In genomic region chr18:9290171-9290570, GRCh38 we compare ENCODE assay signal across 30 cellular contexts. TPM values are rescaled to one million over a fixed set of nuclear protein-coding genes. Genes with fewer than 3 reads are reported as not detected.
DNase-seq lines count a peak whose midpoint lies in the region; ATAC-seq, FAIRE-seq and TF ChIP-seq lines count a peak whose summit lies in the region.
"Had no signal": no experiment of that assay in that cellular context is flagged by ENCODE, and none has a peak within 500 bp of the region (broad histone marks: within the 10 kb centered on the region; RNA-seq: fewer than 3 reads in every experiment).

No MANE protein-coding gene starts in this region.

- H3K27me3 ChIP-seq in HepG2 (ENCODE audit: control insufficient read depth in 1 of 2, insufficient read depth in 2 of 2, low read length in 2 of 2) (no peaks in the 10 kb centered on the region), right lobe of liver (no peaks in the 10 kb centered on the region), endothelial cell of umbilical vein (ENCODE audit: control insufficient read depth in 2 of 2, insufficient read depth in 2 of 2, low read length in 2 of 2) (no peaks in the 10 kb centered on the region), tibial artery (no peaks in the 10 kb centered on the region), Karpas-422 (ENCODE audit: low read length) (no peaks in the 10 kb centered on the region)
- H3K27me3 ChIP-seq: BLaER1, esophagus squamous epithelium, heart left ventricle, tibial nerve had no signal

- POLR2A ChIA-PET in HepG2 (lab: Yijun Ruan, JAX) (no interaction called here), endothelial cell of umbilical vein (lab: Charles Lee) (no interaction called here)

- TF ChIP-seq EP300 in HepG2 (IDR thresholded peaks at IDR 0.05; ENCODE audit: low read depth in 2 of 2, low read length in 2 of 2) (no peak), HepG2 (CRISPR knock-in tag; IDR thresholded peaks at IDR 0.05; ENCODE audit: borderline replicate concordance) (no peak)

- CTCF ChIA-PET in HepG2 (lab: Yijun Ruan, JAX; ENCODE audit: low intra/inter-chr PET ratio, low total read pairs) = no interaction called here
- CTCF ChIA-PET in endothelial cell of umbilical vein (lab: Charles Lee) = interaction anchor here (0.9 to 1.1 kb wide), 2 partner anchors 11 to 44 kb away, joined by 3 read pairs; partner anchors contain the start of gene TWSG1

- H3K4me2 ChIP-seq in HepG2 (ENCODE audit: low read depth, low read length) (no peak overlapping the region), endothelial cell of umbilical vein (ENCODE audit: insufficient read depth, low read length) (no peak overlapping the region), Karpas-422 (ENCODE audit: low read depth, low read length, poor library complexity, severe bottlenecking) (no peak overlapping the region)
- H3K4me2 ChIP-seq: A549, BLaER1, KMS-11, SK-N-SH had no signal

- H3K4me3 Mint-ChIP-seq in activated naive CD8-positive, alpha-beta T cell treated with anti-CD3 and anti-CD28 coated beads, Interleukin-2, amount 50 U/mL, for 24 hours = no peak overlapping the region
- H3K4me3 Mint-ChIP-seq: activated CD4-positive, alpha-beta memory T cell treated with anti-CD3 and anti-CD28 coated beads, Interleukin-2, amount 10 ng/mL, durations not matched to agents 7 days and 5 days; activated naive CD4-positive, alpha-beta T cell treated with anti-CD3 and anti-CD28 coated beads, Interleukin-2, amount 10 ng/mL, durations not matched to agents 7 days and 5 days; memory B cell; T-helper 1 cell treated with Interleukin-12 subunit alpha and Interleukin-12 subunit beta and Interleukin-4 antibody, amounts not matched to agents 30 μg/mL and 1 μg/mL, for 36 hours had no signal

- no peak for TF ChIP-seq RAD21 in HepG2 (CRISPR knock-in tag; IDR thresholded peaks at IDR 0.05)

- H3K4me3 ChIP-seq in HepG2 (replicated peaks in 1 of 3; ENCODE audit: insufficient read depth in 1 of 3, low read depth in 2 of 3, low read length in 3 of 3) (no peak overlapping the region), right lobe of liver (no peak overlapping the region), endothelial cell of umbilical vein (replicated peaks in 1 of 3; ENCODE audit: insufficient read depth in 1 of 3, low read depth in 1 of 3, low read length in 3 of 3) (no peak overlapping the region), tibial artery (no peak overlapping the region), lower leg skin (ENCODE audit: low read depth, poor library complexity, severe bottlenecking) (no peak overlapping the region), Karpas-422 (ENCODE audit: low read length) (no peak overlapping the region)
- H3K4me3 ChIP-seq: A549, BLaER1, coronary artery, esophagus squamous epithelium, heart left ventricle, tibial nerve had no signal

- no peak overlapping the region for H3K27ac Mint-ChIP-seq in activated naive CD8-positive, alpha-beta T cell treated with anti-CD3 and anti-CD28 coated beads, Interleukin-2, amount 50 U/mL, for 24 hours
- H3K27ac Mint-ChIP-seq: activated CD4-positive, alpha-beta memory T cell treated with anti-CD3 and anti-CD28 coated beads, Interleukin-2, amount 10 ng/mL, durations not matched to agents 7 days and 5 days; activated naive CD4-positive, alpha-beta T cell treated with anti-CD3 and anti-CD28 coated beads, Interleukin-2, amount 10 ng/mL, durations not matched to agents 7 days and 5 days; memory B cell; T-helper 1 cell treated with Interleukin-12 subunit alpha and Interleukin-12 subunit beta and Interleukin-4 antibody, amounts not matched to agents 30 μg/mL and 1 μg/mL, for 36 hours had no signal

- BruUV-seq in HepG2 (replicated peaks; lab: Mats Ljungman, UMichigan) = no TSS peak
- no TSS peak for BruUV-seq in endothelial cell of umbilical vein (replicated peaks; lab: Mats Ljungman, UMichigan)

- no peak for TF ChIP-seq CTCF in HepG2 (CRISPR knock-in tag; IDR thresholded peaks at IDR 0.05)
- TF ChIP-seq CTCF in right lobe of liver (IDR thresholded peaks at IDR 0.05) = no peak
- no peak for TF ChIP-seq CTCF in endothelial cell of umbilical vein (IDR thresholded peaks at IDR 0.05; ENCODE audit: extremely low read depth in 1 of 2, insufficient read depth in 1 of 2, low read depth in 1 of 2, low read length in 2 of 2)
- TF ChIP-seq CTCF in tibial artery (IDR thresholded peaks at IDR 0.05) = no peak
- TF ChIP-seq CTCF in lower leg skin (IDR thresholded peaks at IDR 0.05) = no peak

- TF ChIP-seq POLR2A in HepG2 (IDR thresholded peaks at IDR 0.05; ENCODE audit: insufficient read depth in 1 of 2, low read depth in 2 of 2, low read length in 2 of 2) (no peak), right lobe of liver (IDR thresholded peaks at IDR 0.05) (no peak), endothelial cell of umbilical vein (IDR thresholded peaks at IDR 0.05; ENCODE audit: low read depth, low read length) (no peak), lower leg skin (IDR thresholded peaks at IDR 0.05) (no peak)

- H4K20me1 ChIP-seq in HepG2 (ENCODE audit: insufficient read depth, low read length) (no peaks in the 10 kb centered on the region), endothelial cell of umbilical vein (replicated peaks; ENCODE audit: control insufficient read depth, extremely low read depth, insufficient read depth, low read length) (no peaks in the 10 kb centered on the region), Karpas-422 (ENCODE audit: insufficient read depth, low read depth, low read length) (no peaks in the 10 kb centered on the region)
- H4K20me1 ChIP-seq: BLaER1 had no signal

- ATAC-seq in HepG2 (no peak), right lobe of liver (no peak)
- no peak for ATAC-seq in activated naive CD8-positive, alpha-beta T cell treated with anti-CD3 and anti-CD28 coated beads, Interleukin-2, amount 50 U/mL, for 24 hours
- ATAC-seq: A549, heart left ventricle had no signal

- H2AFZ ChIP-seq in HepG2 (ENCODE audit: low read length) = no peak overlapping the region
- H2AFZ ChIP-seq in endothelial cell of umbilical vein (ENCODE audit: low read depth, low read length) = no peak overlapping the region
- H2AFZ ChIP-seq in Karpas-422 (ENCODE audit: low read length) = no peak overlapping the region

- H3K9me1 ChIP-seq in endothelial cell of umbilical vein (replicated peaks; ENCODE audit: control insufficient read depth, extremely low read depth, insufficient read depth, low read length) = no peaks in the 10 kb centered on the region

- FAIRE-seq in HepG2 (lab: Jason Lieb, UNC) (no peak), endothelial cell of umbilical vein (lab: Jason Lieb, UNC) (no peak)
- FAIRE-seq: A549, HTR-8/SVneo, TTC549 had no signal

- no peaks in the 10 kb centered on the region for H3K27me3 Mint-ChIP-seq in activated naive CD8-positive, alpha-beta T cell treated with anti-CD3 and anti-CD28 coated beads, Interleukin-2, amount 50 U/mL, for 24 hours
- H3K27me3 Mint-ChIP-seq: activated CD4-positive, alpha-beta memory T cell treated with anti-CD3 and anti-CD28 coated beads, Interleukin-2, amount 10 ng/mL, durations not matched to agents 7 days and 5 days; activated naive CD4-positive, alpha-beta T cell treated with anti-CD3 and anti-CD28 coated beads, Interleukin-2, amount 10 ng/mL, durations not matched to agents 7 days and 5 days; memory B cell had no signal

- dilution Hi-C loops in endothelial cell of umbilical vein (cut with MboI; ENCODE audit: extremely low pct_ligation_motif_present, low sequenced_read_pairs) = no loop called here

- in situ Hi-C loops in HepG2 (cut with HindIII; ENCODE audit: extremely low pct_ligation_motif_present, low pct_unique_long_range_greater_than_20kb) = no loop called here

- H3K9me3 ChIP-seq in HepG2 (ENCODE audit: low read length) = peaks cover 11% of the 10 kb centered on the region
- no peaks in the 10 kb centered on the region for H3K9me3 ChIP-seq in right lobe of liver
- H3K9me3 ChIP-seq in endothelial cell of umbilical vein (replicated peaks; ENCODE audit: control insufficient read depth, insufficient read depth, low read length) = no peaks in the 10 kb centered on the region
- H3K9me3 ChIP-seq in tibial artery = peaks cover 0 to 8% (median 7%) of the 10 kb centered on the region in 3 donors
- H3K9me3 ChIP-seq in Karpas-422 (ENCODE audit: low read length) = peaks cover 5% of the 10 kb centered on the region
- H3K9me3 ChIP-seq: SK-N-SH had no signal

- H3K9me3 Mint-ChIP-seq in activated naive CD8-positive, alpha-beta T cell treated with anti-CD3 and anti-CD28 coated beads, Interleukin-2, amount 50 U/mL, for 24 hours = peaks cover 26% of the 10 kb centered on the region

- DNase-seq in HepG2 (ENCODE audit: low spot score) (no peak), right lobe of liver (no peak), endothelial cell of umbilical vein (ENCODE audit: low read depth, low spot score) (peak; percentile 62), iris pigment epithelial cell (ENCODE audit: low read depth) (peak; percentile 64), tibial artery (no peak), lower leg skin (ENCODE audit: low spot score in 2 of 2) (no peak), Karpas-422 (no peak)
- DNase-seq in activated naive CD8-positive, alpha-beta T cell treated with anti-CD3 and anti-CD28 coated beads, Interleukin-2, amount 50 U/mL, for 24 hours = no peak
- DNase-seq: activated CD4-positive, alpha-beta memory T cell treated with anti-CD3 and anti-CD28 coated beads, Interleukin-2, amount 10 ng/mL, durations not matched to agents 7 days and 5 days; activated CD4-positive, alpha-beta T cell treated with anti-CD3 and anti-CD28 coated beads for 1 hour; activated CD8-positive, alpha-beta memory T cell treated with anti-CD3 and anti-CD28 coated beads, Interleukin-2, amount 50 U/mL, for 48 hours; activated naive CD4-positive, alpha-beta T cell treated with anti-CD3 and anti-CD28 coated beads, Interleukin-2, amount 10 ng/mL, durations not matched to agents 7 days and 5 days; amygdala; esophagus squamous epithelium; GDM1; H7; heart left ventricle; MV-4-11; NCI-H1436 treated with DMSO at 0.1 percent for 48 hours; NCI-H510A; SK-N-SH had no signal

- H3K9ac ChIP-seq in HepG2 (ENCODE audit: insufficient read depth, low read depth, low read length) = no peak overlapping the region
- no peak overlapping the region for H3K9ac ChIP-seq in endothelial cell of umbilical vein (replicated peaks; ENCODE audit: extremely low read depth, insufficient read depth, low read length)
- no peak overlapping the region for H3K9ac ChIP-seq in Karpas-422 (ENCODE audit: low read length)
- H3K9ac ChIP-seq: BLaER1, KMS-11, SK-N-SH had no signal

- H3K4me1 ChIP-seq in HepG2 (ENCODE audit: insufficient read depth, low read length) (0 out of 2 replicates have a peak, but pooled peaks cover 5% of the 10 kb centered on the region), right lobe of liver (no peaks in the 10 kb centered on the region), endothelial cell of umbilical vein (ENCODE audit: control insufficient read depth, extremely low read depth, insufficient read depth, low read length) (no peaks in the 10 kb centered on the region), tibial artery (no peaks in the 10 kb centered on the region), Karpas-422 (ENCODE audit: low read length) (no peaks in the 10 kb centered on the region)
- H3K4me1 ChIP-seq: A549, BLaER1, esophagus squamous epithelium, heart left ventricle, tibial nerve had no signal

- H3K4me1 Mint-ChIP-seq in activated naive CD8-positive, alpha-beta T cell treated with anti-CD3 and anti-CD28 coated beads, Interleukin-2, amount 50 U/mL, for 24 hours = no peaks in the 10 kb centered on the region
- H3K4me1 Mint-ChIP-seq: activated CD4-positive, alpha-beta memory T cell treated with anti-CD3 and anti-CD28 coated beads, Interleukin-2, amount 10 ng/mL, durations not matched to agents 7 days and 5 days; activated naive CD4-positive, alpha-beta T cell treated with anti-CD3 and anti-CD28 coated beads, Interleukin-2, amount 10 ng/mL, durations not matched to agents 7 days and 5 days; memory B cell had no signal

- peaks cover 26% of the 10 kb centered on the region for H3K36me3 Mint-ChIP-seq in activated naive CD8-positive, alpha-beta T cell treated with anti-CD3 and anti-CD28 coated beads, Interleukin-2, amount 50 U/mL, for 24 hours (ENCODE audit: low read depth)

- H3K79me2 ChIP-seq in HepG2 (ENCODE audit: insufficient read depth, low read length) (no peaks in the 10 kb centered on the region), endothelial cell of umbilical vein (ENCODE audit: control insufficient read depth, insufficient read depth, low read length) (no peaks in the 10 kb centered on the region), Karpas-422 (ENCODE audit: low read length) (no peaks in the 10 kb centered on the region)

- intact Hi-C loops in HepG2 (cut with micrococcal nuclease; ENCODE audit: unreplicated experiment) (no loop called here), right lobe of liver (cut with DNase I) (no loop called here), endothelial cell of umbilical vein (cut with micrococcal nuclease) (no loop called here), tibial artery (cut with DNase I; ENCODE audit: low total_unique reads) (no loop called here), lower leg skin (cut with DNase I; ENCODE audit: low total_unique reads) (no loop called here)

- H3K9me2 ChIP-seq in Karpas-422 (replicated peaks; ENCODE audit: insufficient read depth, low read length) = no peaks in the 10 kb centered on the region
- H3K9me2 ChIP-seq: SK-N-SH had no signal

- H3K36me3 ChIP-seq in HepG2 (replicated peaks in 1 of 2; ENCODE audit: control insufficient read depth in 1 of 2, insufficient read depth in 2 of 2, low read length in 2 of 2) (no peaks in the 10 kb centered on the region), right lobe of liver (no peaks in the 10 kb centered on the region), endothelial cell of umbilical vein (ENCODE audit: control insufficient read depth in 2 of 2, extremely low read depth in 1 of 2, insufficient read depth in 2 of 2, low read length in 2 of 2) (no peaks in the 10 kb centered on the region), tibial artery (no peaks in the 10 kb centered on the region), Karpas-422 (ENCODE audit: insufficient read depth, low read length) (no peaks in the 10 kb centered on the region)
- H3K36me3 ChIP-seq: BLaER1, esophagus squamous epithelium, heart left ventricle, tibial nerve had no signal

- H3K27ac ChIP-seq in HepG2 (ENCODE audit: extremely low read length, insufficient read depth, low read length) (no peak overlapping the region), right lobe of liver (no peak overlapping the region), endothelial cell of umbilical vein (ENCODE audit: insufficient read depth, low read depth, low read length) (no peak overlapping the region), tibial artery (no peak overlapping the region), Karpas-422 (ENCODE audit: low read length) (no peak overlapping the region)
- H3K27ac ChIP-seq: A549, BLaER1, coronary artery, esophagus squamous epithelium, heart left ventricle, KMS-11, tibial nerve had no signal

RNA-seq across cellular contexts. Expression of gene TWSG1, which starts 44.4 kb away (rescaled TPM):
- 8.0 and 9.4 TPM in 2 replicates for total RNA-seq in HepG2 (2016; rRNA removed; fragmentation: Illumina TruSeq; extraction: Trizol)
- total RNA-seq in HepG2 (2016; cell fraction: cytosol; rRNA removed; fragmentation: Illumina TruSeq; extraction: Trizol; ENCODE audit: low read depth) = 1.2 and 1.9 TPM in 2 replicates
- total RNA-seq in HepG2 (2016; cell fraction: insoluble cytoplasmic fraction; rRNA removed; fragmentation: Illumina TruSeq; extraction: Trizol) = 7.9 and 10.3 TPM in 2 replicates
- 4.9 and 5.4 TPM in 2 replicates for total RNA-seq in HepG2 (2016; cell fraction: membrane; rRNA removed; fragmentation: Illumina TruSeq; extraction: Trizol)
- total RNA-seq in HepG2 (2016; cell fraction: nucleus; rRNA removed; fragmentation: Illumina TruSeq; extraction: Trizol) = 8.5 and 9.5 TPM in 2 replicates
- 6.6 and 7.1 TPM in 2 replicates for polyA plus RNA-seq in HepG2 (2011; rRNA removed)
- 5.3 and 6.0 TPM in 2 replicates for polyA plus RNA-seq in HepG2 (2011; cell fraction: cytosol; rRNA removed)
- polyA plus RNA-seq in HepG2 (2011; cell fraction: nucleus; rRNA removed) = 2.3 and 3.0 TPM in 2 replicates
- polyA plus RNA-seq in HepG2 (2012) = 5.4 and 6.3 TPM in 2 replicates
- 1.3 and 1.9 TPM in 2 replicates for polyA plus RNA-seq in HepG2 (2016; cell fraction: cytosol; fragmentation: Illumina TruSeq; extraction: Trizol; ENCODE audit: low read depth)
- 6.9 and 7.7 TPM in 2 replicates for polyA plus RNA-seq in HepG2 (2016; cell fraction: insoluble cytoplasmic fraction; fragmentation: Illumina TruSeq; extraction: Trizol; ENCODE audit: low read depth)
- 3.9 and 4.1 TPM in 2 replicates for polyA plus RNA-seq in HepG2 (2016; cell fraction: membrane; fragmentation: Illumina TruSeq; extraction: Trizol; ENCODE audit: low read depth)
- 10.5 and 12.3 TPM in 2 replicates for polyA plus RNA-seq in HepG2 (2016; cell fraction: nucleus; fragmentation: Illumina TruSeq; extraction: Trizol; ENCODE audit: insufficient read depth, low read depth)
- polyA minus RNA-seq in HepG2 (2011; rRNA and poly(A)+ RNA removed; ENCODE audit: low replicate concordance) = 24.6 and 30.8 TPM in 2 replicates
- polyA minus RNA-seq in HepG2 (2011; cell fraction: cytosol; rRNA and poly(A)+ RNA removed) = 9.4 and 13.4 TPM in 2 replicates
- 4.5 and 6.8 TPM in 2 replicates for polyA minus RNA-seq in HepG2 (2011; cell fraction: nucleus; rRNA and poly(A)+ RNA removed)
- total RNA-seq in right lobe of liver = 10 to 100 TPM in 1 of 6 experiments, 1 to 10 TPM in 5; 3.7 to 11.3 (median 5.9) TPM
- total RNA-seq in endothelial cell of umbilical vein = 57.4 and 69.6 TPM in 2 replicates
- 49.5 and 52.4 TPM in 2 replicates for polyA plus RNA-seq in endothelial cell of umbilical vein
- polyA plus RNA-seq in endothelial cell of umbilical vein (2011; cell fraction: cytosol; rRNA removed) = 50.0 and 51.1 TPM in 2 replicates
- polyA plus RNA-seq in endothelial cell of umbilical vein (2011; cell fraction: nucleus; rRNA removed) = 23.6 and 33.5 TPM in 2 replicates
- 58.2 and 75.3 TPM in 2 replicates for polyA plus RNA-seq in endothelial cell of umbilical vein (2012)
- 220 and 253 TPM in 2 replicates for polyA minus RNA-seq in endothelial cell of umbilical vein
- 6.3 TPM for polyA minus RNA-seq in endothelial cell of umbilical vein (2011; cell fraction: cytosol; rRNA and poly(A)+ RNA removed)
- polyA minus RNA-seq in endothelial cell of umbilical vein (2011; cell fraction: nucleus; rRNA and poly(A)+ RNA removed) = 23.4 and 38.4 TPM in 2 replicates
- 10 to 100 TPM; 21.3 to 35.1 (median 25.3) TPM for total RNA-seq in lower leg skin
- 14.6 and 16.0 TPM in 2 replicates for total RNA-seq in Karpas-422 (2014; rRNA removed; shearing (Covaris generic); ENCODE audit: low replicate concordance)

Comparison
In these comparisons a context has a peak if more than half of its experiments do, and no peak if none do; other contexts are left out.
1. DNase-seq: peak in endothelial cell of umbilical vein (single experiment) and iris pigment epithelial cell (single experiment); none in HepG2 (single experiment), right lobe of liver (0 of 3), tibial artery (0 of 2), lower leg skin (0 of 2), Karpas-422 (single experiment) and activated naive CD8-positive, alpha-beta T cell treated with anti-CD3 and anti-CD28 coated beads, Interleukin-2, amount 50 U/mL, for 24 hours (single experiment).